In genomic region chr2:225032249-225032648, GRCh38 we compare ENCODE assay signal across 18 cellular contexts. TPM values are rescaled to one million over a fixed set of nuclear protein-coding genes. Genes with fewer than 3 reads are reported as not detected.
DNase-seq lines count a peak whose midpoint lies in the region; ATAC-seq and TF ChIP-seq lines count a peak whose summit lies in the region.
"Had no signal": no experiment of that assay in that cellular context is flagged by ENCODE, and none has a peak within 500 bp of the region (broad histone marks: within the 10 kb centered on the region; RNA-seq: fewer than 3 reads in every experiment).

No MANE protein-coding gene starts in this region.

- no peaks in the 10 kb centered on the region for H3K27me3 ChIP-seq in neuronal stem cell (ENCODE audit: control insufficient read depth in 3 of 3, insufficient read depth in 3 of 3, low read depth in 1 of 3, low read length in 3 of 3)
- H3K27me3 ChIP-seq: MG63 had no signal

- no peak for DNase-seq in stimulated activated naive CD8-positive, alpha-beta T cell treated with anti-CD3 and anti-CD28 coated beads, Interleukin-15, amount 100 ng/mL, for 72 hours
- no peak for DNase-seq in activated naive CD8-positive, alpha-beta T cell treated with anti-CD3 and anti-CD28 coated beads for 36 hours
- DNase-seq in immature natural killer cell (no peak), neuronal stem cell (ENCODE audit: low spot score) (no peak), SKM-1 treated with dmso at 0.1 percent for 144 hours (lab: John Stamatoyannopoulos, UW; ENCODE audit: unreplicated experiment) (no peak), progenitor cell of endocrine pancreas (ENCODE audit: low spot score, unreplicated experiment) (no peak)
- DNase-seq: ACHN, C1 segment of cervical spinal cord, MG63, NCI-H1092 treated with DMSO at 0.1 percent for 48 hours, NCI-H2029 treated with DMSO at 0.1 percent for 48 hours, NCI-H774, OCI-M1, SHP77 had no signal

- H4K8ac ChIP-seq in neuronal stem cell (ENCODE audit: low read depth, low read length), result no peak overlapping the region

- no peaks in the 10 kb centered on the region for H3K9me3 Mint-ChIP-seq in stimulated activated naive CD8-positive, alpha-beta T cell treated with anti-CD3 and anti-CD28 coated beads, Interleukin-15, Interleukin-2, amounts not matched to agents 100 ng/mL and 50 ng/mL, for 24 hours
- peaks cover 0 to 3% of the 10 kb centered on the region in 2 donors for H3K9me3 Mint-ChIP-seq in stimulated activated naive CD8-positive, alpha-beta T cell treated with anti-CD3 and anti-CD28 coated beads, Interleukin-15, amount 100 ng/mL, for 72 hours
- peaks cover 15% of the 10 kb centered on the region for H3K9me3 Mint-ChIP-seq in activated naive CD8-positive, alpha-beta T cell treated with anti-CD3 and anti-CD28 coated beads for 36 hours
- H3K9me3 Mint-ChIP-seq in immature natural killer cell (no peaks in the 10 kb centered on the region), progenitor cell of endocrine pancreas (ENCODE audit: low read depth) (peaks cover 2% of the 10 kb centered on the region)
- H3K9me3 Mint-ChIP-seq: GM23338, IgD-negative memory B cell had no signal

- peaks cover 47% of the 10 kb centered on the region for H3K36me3 Mint-ChIP-seq in stimulated activated naive CD8-positive, alpha-beta T cell treated with anti-CD3 and anti-CD28 coated beads, Interleukin-15, Interleukin-2, amounts not matched to agents 100 ng/mL and 50 ng/mL, for 24 hours (ENCODE audit: low read depth)
- peaks cover 72% of the 10 kb centered on the region for H3K36me3 Mint-ChIP-seq in activated naive CD8-positive, alpha-beta T cell treated with anti-CD3 and anti-CD28 coated beads for 36 hours
- peaks cover 0 to 14% (median 5%) of the 10 kb centered on the region in 3 donors for H3K36me3 Mint-ChIP-seq in immature natural killer cell
- H3K36me3 Mint-ChIP-seq in progenitor cell of endocrine pancreas (ENCODE audit: insufficient read depth), result no peaks in the 10 kb centered on the region

- TF ChIP-seq CTCF in progenitor cell of endocrine pancreas (IDR thresholded peaks at IDR 0.05; ENCODE audit: unreplicated experiment), result no peak

- no peak for ATAC-seq in stimulated activated naive CD8-positive, alpha-beta T cell treated with anti-CD3 and anti-CD28 coated beads, Interleukin-15, amount 100 ng/mL, for 72 hours
- ATAC-seq: GM23338, HCT116 had no signal

- H3K27ac Mint-ChIP-seq in stimulated activated naive CD8-positive, alpha-beta T cell treated with anti-CD3 and anti-CD28 coated beads, Interleukin-15, Interleukin-2, amounts not matched to agents 100 ng/mL and 50 ng/mL, for 24 hours, result peak overlapping the region; percentile 66
- peak overlapping the region in 1 of 2 donors; percentile 69 for H3K27ac Mint-ChIP-seq in stimulated activated naive CD8-positive, alpha-beta T cell treated with anti-CD3 and anti-CD28 coated beads, Interleukin-15, amount 100 ng/mL, for 72 hours
- peak overlapping the region; percentile 45 for H3K27ac Mint-ChIP-seq in activated naive CD8-positive, alpha-beta T cell treated with anti-CD3 and anti-CD28 coated beads for 36 hours
- H3K27ac Mint-ChIP-seq in immature natural killer cell (peak overlapping the region in 5 of 6 donors; percentile 34 to 89 (median 84)), progenitor cell of endocrine pancreas (no peak overlapping the region)
- H3K27ac Mint-ChIP-seq: GM23338, IgD-negative memory B cell had no signal

- no peaks in the 10 kb centered on the region for H3K9me3 ChIP-seq in neuronal stem cell (replicated peaks in 1 of 2; ENCODE audit: control insufficient read depth in 2 of 2, insufficient read depth in 1 of 2, low read depth in 1 of 2, low read length in 2 of 2)
- H3K9me3 ChIP-seq: MG63 had no signal

- H3K14ac ChIP-seq in neuronal stem cell (ENCODE audit: low read length), result no peak overlapping the region

- no peak overlapping the region for H2BK12ac ChIP-seq in neuronal stem cell (ENCODE audit: low read length)

- H4K91ac ChIP-seq in neuronal stem cell (ENCODE audit: low read depth, low read length, poor library complexity), result no peak overlapping the region

- no peak overlapping the region for H3K4me3 ChIP-seq in neuronal stem cell (ENCODE audit: low read length in 2 of 2)
- H3K4me3 ChIP-seq: GM23338, MG63 had no signal

- H3K79me1 ChIP-seq in neuronal stem cell (ENCODE audit: low read depth, low read length), result no peaks in the 10 kb centered on the region

- no peaks in the 10 kb centered on the region for H3K27me3 Mint-ChIP-seq in stimulated activated naive CD8-positive, alpha-beta T cell treated with anti-CD3 and anti-CD28 coated beads, Interleukin-15, Interleukin-2, amounts not matched to agents 100 ng/mL and 50 ng/mL, for 24 hours
- no peaks in the 10 kb centered on the region for H3K27me3 Mint-ChIP-seq in stimulated activated naive CD8-positive, alpha-beta T cell treated with anti-CD3 and anti-CD28 coated beads, Interleukin-15, amount 100 ng/mL, for 72 hours
- no peaks in the 10 kb centered on the region for H3K27me3 Mint-ChIP-seq in activated naive CD8-positive, alpha-beta T cell treated with anti-CD3 and anti-CD28 coated beads for 36 hours
- H3K27me3 Mint-ChIP-seq in immature natural killer cell (ENCODE audit: low read depth in 3 of 3), result peaks cover 3 to 8% (median 4%) of the 10 kb centered on the region in 3 donors
- H3K27me3 Mint-ChIP-seq in progenitor cell of endocrine pancreas, result peaks cover 17% of the 10 kb centered on the region
- H3K27me3 Mint-ChIP-seq: IgD-negative memory B cell had no signal

- H3K9ac ChIP-seq in neuronal stem cell (ENCODE audit: low read depth, low read length, poor library complexity), result no peak overlapping the region

- no peaks in the 10 kb centered on the region for H3K4me1 ChIP-seq in neuronal stem cell (ENCODE audit: control insufficient read depth in 2 of 2, insufficient read depth in 1 of 2, low read depth in 1 of 2, low read length in 2 of 2)

- H3K4me1 Mint-ChIP-seq in stimulated activated naive CD8-positive, alpha-beta T cell treated with anti-CD3 and anti-CD28 coated beads, Interleukin-15, Interleukin-2, amounts not matched to agents 100 ng/mL and 50 ng/mL, for 24 hours (ENCODE audit: low read depth), result peaks cover 91% of the 10 kb centered on the region
- H3K4me1 Mint-ChIP-seq in stimulated activated naive CD8-positive, alpha-beta T cell treated with anti-CD3 and anti-CD28 coated beads, Interleukin-15, amount 100 ng/mL, for 72 hours, result peaks cover 79% of the 10 kb centered on the region
- H3K4me1 Mint-ChIP-seq in activated naive CD8-positive, alpha-beta T cell treated with anti-CD3 and anti-CD28 coated beads for 36 hours, result peaks cover 69% of the 10 kb centered on the region
- H3K4me1 Mint-ChIP-seq in immature natural killer cell, result peaks cover 81 to 99% of the 10 kb centered on the region in 2 donors
- H3K4me1 Mint-ChIP-seq in progenitor cell of endocrine pancreas (ENCODE audit: low read depth), result peaks cover 22% of the 10 kb centered on the region
- H3K4me1 Mint-ChIP-seq: GM23338 had no signal

- no peak overlapping the region for H2AFZ ChIP-seq in neuronal stem cell (ENCODE audit: low read length)

- no peak overlapping the region for H3K4me3 Mint-ChIP-seq in stimulated activated naive CD8-positive, alpha-beta T cell treated with anti-CD3 and anti-CD28 coated beads, Interleukin-15, Interleukin-2, amounts not matched to agents 100 ng/mL and 50 ng/mL, for 24 hours
- peak overlapping the region in 1 of 2 donors; percentile 48 for H3K4me3 Mint-ChIP-seq in stimulated activated naive CD8-positive, alpha-beta T cell treated with anti-CD3 and anti-CD28 coated beads, Interleukin-15, amount 100 ng/mL, for 72 hours
- peak overlapping the region; percentile 6 for H3K4me3 Mint-ChIP-seq in activated naive CD8-positive, alpha-beta T cell treated with anti-CD3 and anti-CD28 coated beads for 36 hours
- H3K4me3 Mint-ChIP-seq in immature natural killer cell (peak overlapping the region in 4 of 5 donors; percentile 11 to 40 (median 29)), progenitor cell of endocrine pancreas (ENCODE audit: low read depth) (no peak overlapping the region)
- H3K4me3 Mint-ChIP-seq: GM23338, IgD-negative memory B cell had no signal

- no peak overlapping the region for H3K18ac ChIP-seq in neuronal stem cell (ENCODE audit: low read length)

- H3K23ac ChIP-seq in neuronal stem cell (ENCODE audit: low read depth, low read length, poor library complexity), result no peak overlapping the region

- no peak overlapping the region for H3K27ac ChIP-seq in neuronal stem cell (replicated peaks; ENCODE audit: low read length)

- H3K36me3 ChIP-seq in neuronal stem cell (replicated peaks in 1 of 2; ENCODE audit: control insufficient read depth in 2 of 2, insufficient read depth in 2 of 2, low read length in 2 of 2), result no peaks in the 10 kb centered on the region
- H3K36me3 ChIP-seq: MG63 had no signal

- no peak overlapping the region for H2BK120ac ChIP-seq in neuronal stem cell (ENCODE audit: low read depth, low read length)

- H2BK15ac ChIP-seq in neuronal stem cell (ENCODE audit: low read length), result no peak overlapping the region

- no peak overlapping the region for H3K4ac ChIP-seq in neuronal stem cell (ENCODE audit: low read length)

- H3K4me2 ChIP-seq in neuronal stem cell (ENCODE audit: insufficient read depth, low read length, poor library complexity, severe bottlenecking), result no peak overlapping the region
- H3K4me2 ChIP-seq: GM23338 had no signal

- no peak overlapping the region for H2BK5ac ChIP-seq in neuronal stem cell (ENCODE audit: low read length)

- H2AK5ac ChIP-seq in neuronal stem cell (ENCODE audit: low read depth, low read length), result no peak overlapping the region

RNA-seq across cellular contexts. Expression of gene DOCK10, which starts 10.0 kb away (rescaled TPM):
- 100 to 1,000 TPM; 154 to 159 TPM for total RNA-seq in activated naive CD8-positive, alpha-beta T cell treated with anti-CD3 and anti-CD28 coated beads for 36 hours
- 10 to 100 TPM; 10.2 to 61.9 (median 22.9) TPM for polyA plus RNA-seq in immature natural killer cell
- 0.84 TPM for polyA plus RNA-seq in neuronal stem cell (2013, experiment 1 of 2)
- polyA plus RNA-seq in neuronal stem cell (2013, experiment 2 of 2), result 0.79 TPM
- 3.6 and 4.6 TPM in 2 replicates for total RNA-seq in progenitor cell of endocrine pancreas

Comparison
In these comparisons a context has a peak if more than half of its experiments do, and no peak if none do; other contexts are left out.
1. H3K4me3 Mint-ChIP-seq: peak in activated naive CD8-positive, alpha-beta T cell treated with anti-CD3 and anti-CD28 coated beads for 36 hours (single experiment) and immature natural killer cell (4 of 5); none in stimulated activated naive CD8-positive, alpha-beta T cell treated with anti-CD3 and anti-CD28 coated beads, Interleukin-15, Interleukin-2, amounts not matched to agents 100 ng/mL and 50 ng/mL, for 24 hours (single experiment) and progenitor cell of endocrine pancreas (single experiment).
2. RNA of gene DOCK10, which starts 10.0 kb away (total RNA-seq): 154 to 159 TPM in activated naive CD8-positive, alpha-beta T cell treated with anti-CD3 and anti-CD28 coated beads for 36 hours; 3.6 to 4.6 TPM in progenitor cell of endocrine pancreas; every median in the first group is over 10 times any median in the second.